ENCODE assay signal across 25 cellular contexts in genomic region chr3:78076379-78076778, GRCh38.
DNase-seq lines count a peak whose midpoint lies in the region; ATAC-seq, FAIRE-seq and TF ChIP-seq lines count a peak whose summit lies in the region.
"Had no signal": no experiment of that assay in that cellular context is flagged by ENCODE, and none has a peak within 500 bp of the region (broad histone marks: within the 10 kb centered on the region; RNA-seq: fewer than 3 reads in every experiment).

No MANE protein-coding gene starts in this region.

- peak; percentile 87 for ATAC-seq in left ventricle myocardium superior
- ATAC-seq in sciatic nerve = peak; percentile 38
- ATAC-seq in GM21737 (IDR thresholded peaks at IDR 0.05; ENCODE audit: unreplicated experiment) = no peak
- ATAC-seq in GM19035 (IDR thresholded peaks at IDR 0.05; ENCODE audit: unreplicated experiment) = no peak
- ATAC-seq: K562, PC-3 had no signal

- H3K79me2 ChIP-seq in H9 (ENCODE audit: insufficient read depth, low read length) (no peaks in the 10 kb centered on the region), astrocyte (ENCODE audit: insufficient read depth, low read length) (no peaks in the 10 kb centered on the region)

- intact Hi-C loops in left ventricle myocardium superior (cut with micrococcal nuclease) = no loop called here
- intact Hi-C loops in sciatic nerve (cut with DNase I) = no loop called here

- H4K5ac ChIP-seq in H9 (ENCODE audit: insufficient read length, low read depth, low read length) = no peak overlapping the region

- H3K56ac ChIP-seq in H9 (ENCODE audit: insufficient read length, low read depth, low read length) = no peak overlapping the region

- no peak overlapping the region for H3K23ac ChIP-seq in H9 (ENCODE audit: insufficient read length, low read depth, low read length)

- H4K8ac ChIP-seq in H9 (replicated peaks; ENCODE audit: insufficient read length, low read depth, low read length) = no peak overlapping the region

- H2AFZ ChIP-seq in H9 (ENCODE audit: low read length) (peak overlapping the region; percentile 16), astrocyte (ENCODE audit: low read depth, low read length) (no peak overlapping the region)

- no peaks in the 10 kb centered on the region for H3K4me1 Mint-ChIP-seq in H9
- peaks cover 7% of the 10 kb centered on the region for H3K4me1 Mint-ChIP-seq in astrocyte (ENCODE audit: low read depth, unreplicated experiment)
- H3K4me1 Mint-ChIP-seq: CD14-positive monocyte; CD8-positive, alpha-beta memory T cell had no signal

- H3K79me1 ChIP-seq in H9 (ENCODE audit: insufficient read depth, low read depth, low read length, poor library complexity, severe bottlenecking) = no peaks in the 10 kb centered on the region

- H3K4me2 ChIP-seq in H9 (ENCODE audit: insufficient read depth, insufficient read length, low read length) (no peak overlapping the region), astrocyte (ENCODE audit: low read length) (no peak overlapping the region)

- no peak overlapping the region for H2BK15ac ChIP-seq in H9 (ENCODE audit: low read depth, low read length)

- H3K9me3 ChIP-seq in H9 (ENCODE audit: control insufficient read depth, low read depth, low read length) (no peaks in the 10 kb centered on the region), astrocyte (ENCODE audit: insufficient read depth, low read depth, low read length) (no peaks in the 10 kb centered on the region)
- H3K9me3 ChIP-seq: BE2C, MG63, SJSA1 had no signal

- H3K27me3 ChIP-seq in H9 (ENCODE audit: insufficient read depth, low read length) (no peaks in the 10 kb centered on the region), astrocyte (ENCODE audit: insufficient read depth, low read length) (no peaks in the 10 kb centered on the region)
- H3K27me3 ChIP-seq: BE2C, MG63, SJSA1 had no signal

- no peak overlapping the region for H2BK12ac ChIP-seq in H9 (ENCODE audit: insufficient read length, low read depth, low read length)

- H3K27ac ChIP-seq in H9 (ENCODE audit: insufficient read length, low read depth, low read length) = no peak overlapping the region
- no peak overlapping the region for H3K27ac ChIP-seq in astrocyte (ENCODE audit: low read depth, low read length)
- H3K27ac ChIP-seq: SJSA1 had no signal

- no peak for FAIRE-seq in astrocyte (lab: Jason Lieb, UNC)
- FAIRE-seq: GM12892, HTR-8/SVneo, K562 had no signal

- DNase-seq in H9 (no peak), astrocyte (ENCODE audit: low read depth) (peak; percentile 31), left ventricle myocardium superior (no peak), sciatic nerve (ENCODE audit: low spot score) (no peak)
- no peak for DNase-seq in stimulated activated CD4-positive, alpha-beta T cell treated with anti-CD3 and anti-CD28 coated beads, Interleukin-4, amount 100 ng/mL, for 1 hour
- DNase-seq: BE2C; CD8-positive, alpha-beta memory T cell; DMS 273 treated with DMSO at 0.1 percent for 48 hours; DMS79 treated with DMSO at 0.1 percent for 48 hours; H7; MG63; NCI-H1694; NCI-H2029 treated with DMSO at 0.1 percent for 48 hours; NCI-H446 treated with DMSO at 0.1 percent for 48 hours; NCI-H526; NCI-H82; NK-92 treated with Interleukin-12 subunit alpha and Interleukin-12 subunit beta, amount 100 ng/mL, for 24 hours; PC-3 had no signal

- no peaks in the 10 kb centered on the region for H3K23me2 ChIP-seq in H9 (ENCODE audit: insufficient read length, low read depth, low read length, poor library complexity, severe bottlenecking)

- H2BK5ac ChIP-seq in H9 (ENCODE audit: insufficient read length, low read length) = no peak overlapping the region

- no peak overlapping the region for H2BK120ac ChIP-seq in H9 (ENCODE audit: low read depth, low read length, poor library complexity, severe bottlenecking)

- no peak overlapping the region for H2AK5ac ChIP-seq in H9 (ENCODE audit: insufficient read length, low read length)

- TF ChIP-seq CTCF in H9 (conservative IDR thresholded peaks at IDR 0.05) (no peak), astrocyte (IDR thresholded peaks at IDR 0.05; ENCODE audit: insufficient read depth, low read depth, low read length) (no peak)

- H2BK20ac ChIP-seq in H9 (ENCODE audit: low read depth, low read length, poor library complexity, severe bottlenecking) = no peak overlapping the region

- H3K4ac ChIP-seq in H9 (ENCODE audit: low read depth, low read length) = no peak overlapping the region

- H3K36me3 Mint-ChIP-seq in H9 (ENCODE audit: insufficient read depth in 1 of 3, low read depth in 3 of 3) = peaks cover 0 to 20% (median 0%) of the 10 kb centered on the region in 3 experiments; a peak in 3 of 7 replicates
- no peaks in the 10 kb centered on the region for H3K36me3 Mint-ChIP-seq in astrocyte (ENCODE audit: low read depth, unreplicated experiment)
- H3K36me3 Mint-ChIP-seq: CD14-positive monocyte; CD8-positive, alpha-beta memory T cell had no signal

- H3K4me3 ChIP-seq in astrocyte (ENCODE audit: insufficient read depth, low read depth, low read length) = no peak overlapping the region
- H3K4me3 ChIP-seq: K562, MG63, SJSA1 had no signal

- no peak overlapping the region for H3K14ac ChIP-seq in H9 (ENCODE audit: insufficient read depth, low read length)

- H3K4me3 Mint-ChIP-seq in H9 = no peak overlapping the region
- no peak overlapping the region for H3K4me3 Mint-ChIP-seq in astrocyte (ENCODE audit: unreplicated experiment)
- H3K4me3 Mint-ChIP-seq: CD14-positive monocyte; CD8-positive, alpha-beta memory T cell had no signal

- H3K9ac ChIP-seq in H9 (ENCODE audit: extremely low read depth, insufficient read length, low read length) = no peak overlapping the region
- no peak overlapping the region for H3K9ac ChIP-seq in astrocyte (ENCODE audit: low read length)

- H3K27ac Mint-ChIP-seq in H9 (no peak overlapping the region), astrocyte (ENCODE audit: unreplicated experiment) (no peak overlapping the region)
- H3K27ac Mint-ChIP-seq: CD14-positive monocyte; CD8-positive, alpha-beta memory T cell had no signal

- no peaks in the 10 kb centered on the region for H3K36me3 ChIP-seq in astrocyte (ENCODE audit: insufficient read depth, low read length)
- H3K36me3 ChIP-seq: BE2C, MG63, SJSA1 had no signal

- H3K4me1 ChIP-seq in H9 (ENCODE audit: insufficient read depth, low read length) (no peaks in the 10 kb centered on the region), astrocyte (ENCODE audit: insufficient read depth, low read length) (no peaks in the 10 kb centered on the region)
- H3K4me1 ChIP-seq: BE2C, SJSA1 had no signal

- H3T11ph ChIP-seq in H9 (ENCODE audit: low read length) = no peak overlapping the region

- H3K9me3 Mint-ChIP-seq in H9 = peaks cover 3 to 5% of the 10 kb centered on the region in 2 experiments; a peak in 3 of 5 replicates
- no peaks in the 10 kb centered on the region for H3K9me3 Mint-ChIP-seq in astrocyte (ENCODE audit: unreplicated experiment)

- H3K27me3 Mint-ChIP-seq in H9 (ENCODE audit: low read depth) (no peaks in the 10 kb centered on the region), astrocyte (ENCODE audit: low read depth, unreplicated experiment) (no peaks in the 10 kb centered on the region)
- H3K27me3 Mint-ChIP-seq: CD8-positive, alpha-beta memory T cell had no signal

- H4K20me1 ChIP-seq in H9 (ENCODE audit: control insufficient read depth, insufficient read depth, insufficient read length) (no peaks in the 10 kb centered on the region), astrocyte (ENCODE audit: insufficient read depth, low read length) (no peaks in the 10 kb centered on the region)

- no peak overlapping the region for H3K18ac ChIP-seq in H9 (ENCODE audit: insufficient read length, low read depth, low read length)

- no peak overlapping the region for H4K91ac ChIP-seq in H9 (ENCODE audit: insufficient read length, low read depth, low read length)

Comparison
In these comparisons a context has a peak if more than half of its experiments do, and no peak if none do; other contexts are left out.
1. ATAC-seq: peak in left ventricle myocardium superior (single experiment) and sciatic nerve (single experiment); none in GM21737 (single experiment) and GM19035 (single experiment).